ENCODE assay signal across 17 cellular contexts in genomic region chr14:94644102-94644535, GRCh38. TPM values are rescaled to one million over a fixed set of nuclear protein-coding genes. Genes with fewer than 3 reads are reported as not detected.
"Had no signal": no experiment of that assay in that cellular context is flagged by ENCODE, and none has a peak within 500 bp of the region (broad histone marks: within the 10 kb centered on the region; RNA-seq: fewer than 3 reads in every experiment).

No MANE protein-coding gene starts in this region.

- DNase-seq: central memory CD4-positive, alpha-beta T cell; cortex of kidney; dorsolateral prefrontal cortex; effector memory CD4-positive, alpha-beta T cell; gastrocnemius medialis; heart right ventricle; hypothalamus; mammary epithelial cell; mucosa of descending colon; natural killer cell; posterior cingulate gyrus; stimulated activated CD4-positive, alpha-beta T cell treated with anti-CD3 and anti-CD28 coated beads, Interleukin-12 subunit alpha, Interleukin-12 subunit beta, amount 100 ng/mL, for 4 hours; stomach; substantia nigra; transverse colon had no signal

- H3K4me1 Mint-ChIP-seq: natural killer cell had no signal

- ATAC-seq: gastrocnemius medialis, heart right ventricle, left lobe of liver, mucosa of descending colon, natural killer cell had no signal

- H3K36me3 Mint-ChIP-seq: natural killer cell had no signal

- H3K27ac Mint-ChIP-seq: natural killer cell had no signal

- H3K4me3 Mint-ChIP-seq: natural killer cell had no signal

- H3K9me3 Mint-ChIP-seq: natural killer cell had no signal

RNA-seq across cellular contexts. Expression of gene SERPINA3, which starts 31.9 kb away (rescaled TPM):
- total RNA-seq: fibroblast of villous mesenchyme, natural killer cell had no signal
